Comparison of ENCODE assay signal across 8 cellular contexts in the genomic region with DNA sequence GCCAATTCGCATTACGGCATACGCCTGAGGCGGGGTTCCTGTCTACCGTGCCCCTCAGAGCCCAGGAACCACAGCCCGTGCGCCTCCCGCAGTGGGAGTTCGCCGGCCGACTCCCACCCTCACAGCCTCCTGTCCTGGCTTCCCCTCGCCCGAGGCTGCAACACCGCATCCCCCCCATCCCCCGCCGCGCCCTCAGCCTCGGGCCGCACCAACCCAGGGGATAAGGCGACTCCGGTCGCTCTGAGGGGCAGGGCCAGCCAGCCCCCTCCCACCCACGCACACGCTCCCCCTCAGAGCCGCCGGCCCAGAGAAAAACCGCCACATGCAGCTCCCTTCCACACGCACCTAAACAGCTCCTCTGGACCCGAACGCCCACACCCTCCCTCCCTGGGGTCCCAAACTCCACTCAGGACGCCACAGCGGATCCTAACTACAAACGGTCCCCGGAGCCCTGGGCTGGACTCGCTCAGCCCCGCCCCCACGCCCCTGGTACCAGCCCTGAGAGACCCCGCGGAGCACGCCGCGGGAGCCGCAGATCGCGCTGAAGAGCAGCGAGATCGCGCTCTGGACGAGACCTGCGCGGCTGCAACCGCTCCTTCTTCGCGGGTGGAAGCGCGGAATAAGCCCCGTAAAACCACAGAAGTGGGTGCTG. TPM values are rescaled to one million over a fixed set of nuclear protein-coding genes. Genes with fewer than 3 reads are reported as not detected.
A peak's percentile ranks its signal among the peaks of the same experiment; 100 is the strongest.
DNase-seq lines count a peak whose midpoint lies in the region; ATAC-seq, FAIRE-seq and TF ChIP-seq lines count a peak whose summit lies in the region.

A gene with protein sequence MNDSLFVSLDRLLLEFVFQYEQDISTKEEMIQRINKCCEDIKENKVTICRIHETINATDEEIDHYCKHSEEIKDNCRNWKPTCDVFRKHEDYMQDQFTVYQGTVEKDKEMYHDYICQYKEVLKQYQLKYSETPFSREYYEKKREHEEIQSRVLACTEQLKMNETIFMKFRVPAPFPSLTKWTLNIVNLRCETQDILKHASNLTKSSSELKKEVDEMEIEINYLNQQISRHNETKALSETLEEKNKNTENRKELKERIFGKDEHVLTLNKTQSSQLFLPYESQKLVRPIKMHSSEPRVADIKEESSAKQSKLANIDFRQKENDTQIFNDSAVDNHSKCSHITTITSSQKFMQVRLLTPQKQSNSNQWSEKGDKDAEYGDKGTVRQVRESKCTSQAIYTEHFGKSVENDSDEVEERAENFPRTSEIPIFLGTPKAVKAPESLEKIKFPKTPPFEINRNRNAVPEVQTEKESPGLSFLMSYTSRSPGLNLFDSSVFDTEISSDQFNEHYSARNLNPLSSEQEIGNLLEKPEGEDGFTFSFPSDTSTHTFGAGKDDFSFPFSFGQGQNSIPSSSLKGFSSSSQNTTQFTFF (minus strand): TSS at position 464 of the 652 bp plus-strand sequence. CDS start 985 bp downstream, outside the sequence.

- peak; percentile 21 for DNase-seq in AG20443 (ENCODE audit: low spot score)
- peak; percentile 54 for DNase-seq in HS-27A (ENCODE audit: low read depth)
- peak; percentile 63 for DNase-seq in astrocyte of the spinal cord (ENCODE audit: low read depth, low spot score)
- DNase-seq in HT-29 (ENCODE audit: low spot score): no peak
- no peak for DNase-seq in D721Med (ENCODE audit: insufficient read length, low spot score)

- ATAC-seq in HG03457 (IDR thresholded peaks at IDR 0.05; ENCODE audit: unreplicated experiment) (no peak), GM18520 (IDR thresholded peaks at IDR 0.05; ENCODE audit: unreplicated experiment) (no peak)

- TF ChIP-seq CTCF in astrocyte of the spinal cord (IDR thresholded peaks at IDR 0.05; ENCODE audit: low read depth, low read length) (no peak), nephron (IDR thresholded peaks at IDR 0.05; ENCODE audit: unreplicated experiment in 3 of 3) (no peak), D721Med (IDR thresholded peaks at IDR 0.05; ENCODE audit: insufficient read depth, missing control alignments) (no peak)

- H3K4me3 ChIP-seq in astrocyte of the spinal cord (ENCODE audit: low read depth, low read length): peak within 1 kb of the TSS; percentile 52

- peaks cover 2% of the 10 kb centered on the region for H3K27me3 Mint-ChIP-seq in nephron (ENCODE audit: low read depth)

- peaks cover 7% of the 10 kb centered on the region for H3K36me3 Mint-ChIP-seq in nephron (ENCODE audit: low read depth)

- no peaks in the 10 kb centered on the region for H3K4me1 Mint-ChIP-seq in nephron

- no peak for FAIRE-seq in D721Med (lab: Jason Lieb, UNC)

- peaks cover 6% of the 10 kb centered on the region for H3K9me3 Mint-ChIP-seq in nephron

- in situ Hi-C loops in astrocyte of the spinal cord (cut with HindIII; ENCODE audit: low sequenced_read_pairs): no loop called here

- H3K4me3 Mint-ChIP-seq in nephron: peak within 1 kb of the TSS; percentile 83 to 88 (median 83)

- no peak within 1 kb of the TSS for H3K27ac Mint-ChIP-seq in nephron

RNA-seq across cellular contexts. Expression of the gene that starts here (rescaled TPM):
- not detected in 2 replicates for total RNA-seq in HT-29 (2014; rRNA removed; shearing (Covaris generic))

Comparison
In these comparisons a context has a peak if more than half of its experiments do, and no peak if none do; other contexts are left out.
1. DNase-seq: peak in AG20443 (single experiment), HS-27A (single experiment) and astrocyte of the spinal cord (single experiment); none in HT-29 (single experiment) and D721Med (single experiment).